Comparison of ENCODE assay signal across 8 cellular contexts in the genomic region with DNA sequence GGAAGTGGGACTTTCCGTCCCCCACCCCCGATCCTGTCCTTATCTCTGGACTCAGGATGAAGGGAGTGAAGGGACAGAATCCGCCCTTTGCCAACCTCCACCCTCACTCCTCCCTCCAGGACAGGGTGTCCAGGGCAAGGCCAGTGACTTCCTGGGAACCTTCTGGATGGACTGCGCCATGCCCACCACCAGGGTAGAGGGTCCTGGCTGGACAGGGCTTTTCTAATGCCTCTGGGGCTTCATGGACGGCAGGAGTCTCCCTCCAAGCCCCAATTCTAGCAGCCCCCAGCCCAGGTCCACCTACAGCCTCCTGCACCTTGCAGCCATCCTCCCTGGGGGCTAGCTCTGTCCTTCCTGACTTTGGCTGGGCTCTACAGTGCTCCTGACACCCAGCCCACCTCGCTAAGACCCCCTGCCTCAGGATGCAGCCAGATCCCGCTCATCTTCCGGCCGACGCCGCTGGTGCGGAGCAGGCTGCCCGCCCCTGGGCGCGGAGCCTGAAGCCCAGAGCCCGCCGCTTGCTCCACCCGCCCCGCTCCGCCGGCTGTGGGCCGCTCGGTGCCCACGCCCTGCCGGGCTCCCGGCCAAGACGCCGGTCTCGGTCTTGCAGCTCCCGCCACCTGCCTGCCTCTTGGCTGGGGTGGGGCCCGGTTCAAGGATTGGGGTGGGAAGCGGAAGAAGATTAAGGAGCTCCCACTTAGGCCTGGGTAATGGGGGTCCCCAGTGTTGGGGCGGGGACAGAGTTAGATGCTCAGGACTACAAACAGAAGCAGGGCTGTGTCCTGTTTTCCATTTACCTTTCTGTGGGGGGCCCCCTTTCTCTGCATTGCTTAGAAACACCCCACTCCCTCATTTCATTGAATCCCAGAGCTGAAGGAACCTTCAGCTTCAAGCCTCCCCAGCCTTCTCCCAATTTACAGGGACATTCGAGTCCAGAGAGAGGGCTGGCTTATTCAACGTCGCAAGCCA.
DNase-seq lines count a peak whose midpoint lies in the region; ATAC-seq lines count a peak whose summit lies in the region.

No MANE protein-coding gene starts in this region.

- intact Hi-C loops in left ventricle myocardium superior (cut with micrococcal nuclease), result no loop called here

- H3K9ac ChIP-seq in BLaER1, result peak overlapping the region; percentile 6; the same call in 1 of the 2 replicates

- no peaks in the 10 kb centered on the region for H4K20me1 ChIP-seq in BLaER1

- H3K36me3 ChIP-seq in BLaER1, result no peaks in the 10 kb centered on the region

- no peak overlapping the region for H3K27ac ChIP-seq in BLaER1

- DNase-seq in HPDE6-E6E7 (ENCODE audit: extremely low spot score) (peak; percentile 63), left ventricle myocardium superior (peak; percentile 75), superior temporal gyrus (ENCODE audit: extremely low spot score) (peak; percentile 18), RKO (ENCODE audit: low spot score) (no peak)
- peak; percentile 57 for DNase-seq in activated T-cell treated with anti-CD3 and anti-CD28 coated beads, Interleukin-2, amount 50 U/mL, for 24 hours

- no peak overlapping the region for H3K27ac Mint-ChIP-seq in activated T-cell treated with anti-CD3 and anti-CD28 coated beads, Interleukin-2, amount 50 U/mL, for 24 hours

- no peaks in the 10 kb centered on the region for H3K27me3 ChIP-seq in BLaER1

- ATAC-seq in left ventricle myocardium superior (peak; percentile 92), GM18867 (IDR thresholded peaks at IDR 0.05; ENCODE audit: unreplicated experiment) (no peak), HG02938 (IDR thresholded peaks at IDR 0.05; ENCODE audit: unreplicated experiment) (no peak)

- no peaks in the 10 kb centered on the region for H3K36me3 Mint-ChIP-seq in activated T-cell treated with anti-CD3 and anti-CD28 coated beads, Interleukin-2, amount 50 U/mL, for 24 hours (ENCODE audit: low read depth)

- peaks cover 49% of the 10 kb centered on the region for H3K4me1 Mint-ChIP-seq in activated T-cell treated with anti-CD3 and anti-CD28 coated beads, Interleukin-2, amount 50 U/mL, for 24 hours (ENCODE audit: low read depth)

- H3K4me3 Mint-ChIP-seq in activated T-cell treated with anti-CD3 and anti-CD28 coated beads, Interleukin-2, amount 50 U/mL, for 24 hours, result no peak overlapping the region

- no peaks in the 10 kb centered on the region for H3K9me3 Mint-ChIP-seq in activated T-cell treated with anti-CD3 and anti-CD28 coated beads, Interleukin-2, amount 50 U/mL, for 24 hours

- H3K9me3 ChIP-seq in BLaER1, result no peaks in the 10 kb centered on the region

- H3K27me3 Mint-ChIP-seq in activated T-cell treated with anti-CD3 and anti-CD28 coated beads, Interleukin-2, amount 50 U/mL, for 24 hours, result peaks cover 5% of the 10 kb centered on the region

- H3K4me2 ChIP-seq in BLaER1, result peak overlapping the region; percentile 95

- peaks cover 71% of the 10 kb centered on the region for H3K4me1 ChIP-seq in BLaER1

- peak overlapping the region; percentile 46 for H3K4me3 ChIP-seq in BLaER1
